Comparison of ENCODE assay signal across 22 cellular contexts in genomic region chr16:66256919-66257318, GRCh38.
"Had no signal": no experiment of that assay in that cellular context is flagged by ENCODE, and none has a peak within 500 bp of the region (broad histone marks: within the 10 kb centered on the region; RNA-seq: fewer than 3 reads in every experiment).

No MANE protein-coding gene starts in this region.

- H3K27me3 ChIP-seq: breast epithelium, colonic mucosa, hepatocyte, testis, vagina had no signal

- H3K27ac ChIP-seq: breast epithelium, colonic mucosa, hepatocyte, testis, vagina had no signal

- H3K4me2 ChIP-seq: hepatocyte had no signal

- H3K36me3 Mint-ChIP-seq: activated CD4-positive, alpha-beta memory T cell treated with anti-CD3 and anti-CD28 coated beads for 36 hours; activated naive CD8-positive, alpha-beta T cell treated with anti-CD3 and anti-CD28 coated beads, Interleukin-2, amount 10 ng/mL, durations not matched to agents 7 days and 5 days; immature natural killer cell; memory B cell; stimulated activated naive B cell treated with anti-CD40 and anti-IgM and Interleukin-4, amounts not matched to agents 10 μg/mL and 1 μg/mL and 100 μg/mL, for 72 hours had no signal

- H3K27ac Mint-ChIP-seq: activated CD4-positive, alpha-beta memory T cell treated with anti-CD3 and anti-CD28 coated beads for 36 hours; activated naive CD4-positive, alpha-beta T cell treated with anti-CD3 and anti-CD28 coated beads for 36 hours; activated naive CD8-positive, alpha-beta T cell treated with anti-CD3 and anti-CD28 coated beads, Interleukin-2, amount 10 ng/mL, durations not matched to agents 7 days and 5 days; immature natural killer cell; memory B cell; stimulated activated naive B cell treated with anti-CD40 and anti-IgM and Interleukin-4, amounts not matched to agents 10 μg/mL and 1 μg/mL and 100 μg/mL, for 72 hours had no signal

- H3K4me1 Mint-ChIP-seq: activated naive CD8-positive, alpha-beta T cell treated with anti-CD3 and anti-CD28 coated beads, Interleukin-2, amount 10 ng/mL, durations not matched to agents 7 days and 5 days; immature natural killer cell; memory B cell had no signal

- H3K36me3 ChIP-seq: breast epithelium, colonic mucosa, vagina had no signal

- H3K4me3 Mint-ChIP-seq: activated CD4-positive, alpha-beta memory T cell treated with anti-CD3 and anti-CD28 coated beads for 36 hours; activated naive CD4-positive, alpha-beta T cell treated with anti-CD3 and anti-CD28 coated beads for 36 hours; activated naive CD8-positive, alpha-beta T cell treated with anti-CD3 and anti-CD28 coated beads, Interleukin-2, amount 10 ng/mL, durations not matched to agents 7 days and 5 days; immature natural killer cell; memory B cell; nephron progenitor cell; stimulated activated naive B cell treated with anti-CD40 and anti-IgM and Interleukin-4, amounts not matched to agents 10 μg/mL and 1 μg/mL and 100 μg/mL, for 72 hours had no signal

- H3K4me3 ChIP-seq: breast epithelium, colonic mucosa, hepatocyte, testis, vagina had no signal

- ATAC-seq: stimulated activated naive B cell treated with anti-CD40 and anti-IgM and Interleukin-4, amounts not matched to agents 10 μg/mL and 1 μg/mL and 100 μg/mL, for 72 hours had no signal

- H2AFZ ChIP-seq: hepatocyte had no signal

- DNase-seq: activated CD4-positive, alpha-beta memory T cell treated with anti-CD3 and anti-CD28 coated beads for 36 hours; activated CD4-positive, alpha-beta T cell treated with anti-CD3 and anti-CD28 coated beads for 48 hours; activated effector memory CD4-positive, alpha-beta T cell treated with Interleukin-2 at 50 U/mL for 16 hours; activated naive CD4-positive, alpha-beta T cell treated with anti-CD3 and anti-CD28 coated beads for 36 hours; activated naive CD8-positive, alpha-beta T cell treated with anti-CD3 and anti-CD28 coated beads, Interleukin-2, amount 10 ng/mL, durations not matched to agents 7 days and 5 days; activated T-cell treated with anti-CD3 and anti-CD28 coated beads, Interleukin-2, amount 50 U/mL, for 48 hours; amniotic stem cell; colonic mucosa; foreskin melanocyte; glutamatergic neuron; immature natural killer cell; nephron progenitor cell; stimulated activated CD4-positive, alpha-beta T cell treated with anti-CD3 and anti-CD28 coated beads, Interleukin-2, amount 100 ng/mL, for 48 hours; stimulated activated CD8-positive, alpha-beta memory T cell treated with anti-CD3 and anti-CD28 coated beads, Interleukin-4, amount 100 ng/mL, for 48 hours; stimulated activated naive B cell treated with anti-CD40 and anti-IgM and Interleukin-4, amounts not matched to agents 10 μg/mL and 1 μg/mL and 100 μg/mL, for 72 hours; T-helper 9 cell; testis; trophoblast cell had no signal

- H3K9me3 ChIP-seq: breast epithelium, colonic mucosa, testis, vagina had no signal

- H3K79me2 ChIP-seq: hepatocyte had no signal

- H3K4me1 ChIP-seq: breast epithelium, colonic mucosa had no signal

- H3K9me3 Mint-ChIP-seq: activated CD4-positive, alpha-beta memory T cell treated with anti-CD3 and anti-CD28 coated beads for 36 hours; activated naive CD4-positive, alpha-beta T cell treated with anti-CD3 and anti-CD28 coated beads for 36 hours; activated naive CD8-positive, alpha-beta T cell treated with anti-CD3 and anti-CD28 coated beads, Interleukin-2, amount 10 ng/mL, durations not matched to agents 7 days and 5 days; immature natural killer cell; memory B cell; nephron progenitor cell had no signal
